Comparison of ENCODE assay signal across 8 cellular contexts in genomic region chr17:17751996-17752821, GRCh38.
DNase-seq lines count a peak whose midpoint lies in the region; ATAC-seq and TF ChIP-seq lines count a peak whose summit lies in the region.

No MANE protein-coding gene starts in this region.

- no peaks in the 10 kb centered on the region for H3K9me3 Mint-ChIP-seq in activated CD8-positive, alpha-beta T cell treated with anti-CD3 and anti-CD28 coated beads for 36 hours

- H3K9me3 ChIP-seq in duodenal mucosa (ENCODE audit: control insufficient read depth in 1 of 2, low read length in 2 of 2): no peaks in the 10 kb centered on the region
- H3K9me3 ChIP-seq in lower lobe of right lung: no peaks in the 10 kb centered on the region

- H3K4me1 ChIP-seq in duodenal mucosa (ENCODE audit: control insufficient read depth in 1 of 2, insufficient read depth in 2 of 2, low read length in 2 of 2): peaks cover 33 to 37% of the 10 kb centered on the region in 2 donors
- H3K4me1 ChIP-seq in lower lobe of right lung: peaks cover 62% of the 10 kb centered on the region

- no peaks in the 10 kb centered on the region for H3K27me3 ChIP-seq in duodenal mucosa (ENCODE audit: control insufficient read depth in 1 of 2, insufficient read depth in 2 of 2, low read length in 2 of 2)
- H3K27me3 ChIP-seq in lower lobe of right lung (ENCODE audit: low read depth): no peaks in the 10 kb centered on the region

- H3K27me3 Mint-ChIP-seq in activated CD8-positive, alpha-beta T cell treated with anti-CD3 and anti-CD28 coated beads for 36 hours: no peaks in the 10 kb centered on the region

- ATAC-seq in GM19043 (IDR thresholded peaks at IDR 0.05; ENCODE audit: low read depth, unreplicated experiment): peak; percentile 74
- ATAC-seq in HG03342 (IDR thresholded peaks at IDR 0.05; ENCODE audit: unreplicated experiment): peak; percentile 69
- ATAC-seq in activated CD8-positive, alpha-beta T cell treated with anti-CD3 and anti-CD28 coated beads for 36 hours: peak; percentile 88
- peak; percentile 95 to 97 for ATAC-seq in lower lobe of right lung

- peak overlapping the region; percentile 61 to 79 for H3K9ac ChIP-seq in duodenal mucosa (ENCODE audit: low read depth in 1 of 2, low read length in 2 of 2)

- H3K4me1 Mint-ChIP-seq in activated CD8-positive, alpha-beta T cell treated with anti-CD3 and anti-CD28 coated beads for 36 hours (ENCODE audit: low read depth): peaks cover 71% of the 10 kb centered on the region

- H3K4me3 ChIP-seq in duodenal mucosa (ENCODE audit: low read depth in 1 of 2, low read length in 2 of 2) (peak overlapping the region; percentile 70 to 85), lower lobe of right lung (peak overlapping the region; percentile 57)

- CTCF ChIA-PET in activated CD8-positive, alpha-beta T cell treated with anti-CD3 and anti-CD28 coated beads for 36 hours (lab: Charles Lee): no interaction called here

- POLR2A ChIA-PET in activated CD8-positive, alpha-beta T cell treated with anti-CD3 and anti-CD28 coated beads for 36 hours (lab: Charles Lee): interaction anchor here (1.1 kb wide), 1 partner anchor 84 kb away, joined by 3 read pairs; no protein-coding TSS in a partner anchor

- intact Hi-C loops in activated CD8-positive, alpha-beta T cell treated with anti-CD3 and anti-CD28 coated beads for 36 hours (cut with micrococcal nuclease): no loop called here
- intact Hi-C loops in lower lobe of right lung (cut with DNase I): no loop called here

- peaks cover 3% of the 10 kb centered on the region for H3K36me3 Mint-ChIP-seq in activated CD8-positive, alpha-beta T cell treated with anti-CD3 and anti-CD28 coated beads for 36 hours (ENCODE audit: low read depth)

- peak overlapping the region; percentile 96 for H3K27ac Mint-ChIP-seq in activated CD8-positive, alpha-beta T cell treated with anti-CD3 and anti-CD28 coated beads for 36 hours

- no peaks in the 10 kb centered on the region for H3K36me3 ChIP-seq in duodenal mucosa (ENCODE audit: control insufficient read depth in 1 of 2, insufficient read depth in 2 of 2, low read length in 2 of 2)
- no peaks in the 10 kb centered on the region for H3K36me3 ChIP-seq in lower lobe of right lung

- H3K4me3 Mint-ChIP-seq in activated CD8-positive, alpha-beta T cell treated with anti-CD3 and anti-CD28 coated beads for 36 hours: peak overlapping the region; percentile 92

- peak; percentile 99 for DNase-seq in AG20443 (ENCODE audit: low spot score)
- peak; percentile 95 for DNase-seq in NCI-H748 treated with DMSO at 0.1 percent for 48 hours (lab: John Stamatoyannopoulos, UW)
- DNase-seq in activated CD8-positive, alpha-beta T cell treated with anti-CD3 and anti-CD28 coated beads for 36 hours: peak; percentile 97
- peak; percentile 97 for DNase-seq in lower lobe of right lung
- DNase-seq in stimulated activated CD4-positive, alpha-beta T cell treated with anti-CD3 and anti-CD28 coated beads, Interleukin-4, amount 100 ng/mL, for 48 hours (ENCODE audit: low read depth in 2 of 2): peak; percentile 94 to 98

- TF ChIP-seq CTCF in activated CD8-positive, alpha-beta T cell treated with anti-CD3 and anti-CD28 coated beads for 36 hours (IDR thresholded peaks at IDR 0.05): peak; percentile 40
- peak; percentile 53 for TF ChIP-seq CTCF in lower lobe of right lung (IDR thresholded peaks at IDR 0.05)

- H3K27ac ChIP-seq in duodenal mucosa (ENCODE audit: low read depth, low read length): peak overlapping the region; percentile 62
- peak overlapping the region; percentile 88 for H3K27ac ChIP-seq in lower lobe of right lung

Comparison
In these comparisons a context has a peak if more than half of its experiments do, and no peak if none do; other contexts are left out.
1. Peak in every context shown above with its lines: DNase-seq, ATAC-seq, H3K4me3 ChIP-seq and H3K27ac ChIP-seq.